ENCODE assay signal across 17 cellular contexts in genomic region chrX:13219990-13220764, GRCh38.
DNase-seq lines count a peak whose midpoint lies in the region; ATAC-seq, FAIRE-seq and TF ChIP-seq lines count a peak whose summit lies in the region.
"Had no signal": no experiment of that assay in that cellular context is flagged by ENCODE, and none has a peak within 500 bp of the region (broad histone marks: within the 10 kb centered on the region; RNA-seq: fewer than 3 reads in every experiment).

No MANE protein-coding gene starts in this region.

- no peak overlapping the region for H2BK20ac ChIP-seq in H9 (ENCODE audit: low read depth, low read length, poor library complexity, severe bottlenecking)

- no peaks in the 10 kb centered on the region for H3K27me3 Mint-ChIP-seq in brain
- H3K27me3 Mint-ChIP-seq in H9 (ENCODE audit: low read depth): peaks cover 2% of the 10 kb centered on the region; the same call in 1 of the 2 replicates
- H3K27me3 Mint-ChIP-seq: activated T-helper 17 cell treated with anti-CD3 and anti-CD28 coated beads, Interleukin-2, amount 50 U/mL, for 72 hours had no signal

- H3K27ac Mint-ChIP-seq in brain (peak overlapping the region in 4 of 5 experiments; percentile 72 to 87 (median 82)), H9 (peak overlapping the region in 1 of 3 experiments; percentile 67; a peak in 1 of 7 replicates)
- H3K27ac Mint-ChIP-seq: activated T-helper 17 cell treated with anti-CD3 and anti-CD28 coated beads, Interleukin-2, amount 50 U/mL, for 72 hours had no signal

- DNase-seq in A549 (ENCODE audit: low read depth in 1 of 2, low spot score in 1 of 2) (peak in 1 of 2 experiments; percentile 28), kidney glomerular epithelial cell (lab: John Stamatoyannopoulos, UW) (peak; percentile 45), sigmoid colon (no peak), uterus (no peak), H9 (no peak)
- DNase-seq: anterior cingulate cortex; CD8-positive, alpha-beta memory T cell; right lobe of liver; stimulated activated CD4-positive, alpha-beta T cell treated with anti-CD3 and anti-CD28 coated beads, Interleukin-4, amount 100 ng/mL, for 24 hours; T-helper 1 cell; transverse colon had no signal

- H3K27ac ChIP-seq in A549 (peak overlapping the region; percentile 44 to 68; a peak in 5 of 6 replicates), OCI-LY1 (ENCODE audit: low read depth, low read length, poor library complexity, severe bottlenecking) (peak overlapping the region; percentile 68), sigmoid colon (peak overlapping the region in 1 of 4 donors; percentile 6), uterus (no peak overlapping the region), H9 (ENCODE audit: insufficient read length, low read depth, low read length) (no peak overlapping the region)
- H3K27ac ChIP-seq: right lobe of liver had no signal

- no peak overlapping the region for H2BK12ac ChIP-seq in H9 (ENCODE audit: insufficient read length, low read depth, low read length)

- no peak overlapping the region for H4K5ac ChIP-seq in H9 (ENCODE audit: insufficient read length, low read depth, low read length)

- H3K9me3 Mint-ChIP-seq in brain: peaks cover 0 to 5% (median 0%) of the 10 kb centered on the region in 5 experiments
- H3K9me3 Mint-ChIP-seq in H9: peaks cover 58 to 67% of the 10 kb centered on the region in 2 experiments
- H3K9me3 Mint-ChIP-seq: activated T-helper 17 cell treated with anti-CD3 and anti-CD28 coated beads, Interleukin-2, amount 50 U/mL, for 72 hours; CD8-positive, alpha-beta memory T cell had no signal

- TF ChIP-seq EP300 in A549 (IDR thresholded peaks at IDR 0.05) (no peak), sigmoid colon (IDR thresholded peaks at IDR 0.05) (no peak)

- no peak overlapping the region for H2AFZ ChIP-seq in OCI-LY1 (ENCODE audit: low read length)
- no peak overlapping the region for H2AFZ ChIP-seq in H9 (ENCODE audit: low read length)

- no peak overlapping the region for H2AK5ac ChIP-seq in H9 (ENCODE audit: insufficient read length, low read length)

- POLR2A ChIA-PET in A549 (lab: Yijun Ruan, JAX): interaction anchor here (0.9 kb wide), 1 partner anchor 242 kb away, joined by 3 read pairs; no protein-coding TSS in a partner anchor

- no peak overlapping the region for H4K8ac ChIP-seq in H9 (replicated peaks; ENCODE audit: insufficient read length, low read depth, low read length)

- peaks cover 69% of the 10 kb centered on the region for H3K4me1 Mint-ChIP-seq in brain
- H3K4me1 Mint-ChIP-seq in H9: peaks cover 36 to 38% of the 10 kb centered on the region in 2 experiments
- H3K4me1 Mint-ChIP-seq: activated T-helper 17 cell treated with anti-CD3 and anti-CD28 coated beads, Interleukin-2, amount 50 U/mL, for 72 hours had no signal

- no peak for TF ChIP-seq RAD21 in A549 (conservative IDR thresholded peaks at IDR 0.05 in 1 of 2, IDR thresholded peaks at IDR 0.05 in 1 of 2)

- H2BK120ac ChIP-seq in H9 (ENCODE audit: low read depth, low read length, poor library complexity, severe bottlenecking): no peak overlapping the region

- no peak overlapping the region for H3K18ac ChIP-seq in H9 (ENCODE audit: insufficient read length, low read depth, low read length)

- H3T11ph ChIP-seq in H9 (ENCODE audit: low read length): no peak overlapping the region

- H3K4me3 ChIP-seq in A549 (no peak overlapping the region), OCI-LY1 (ENCODE audit: low read depth, low read length, poor library complexity, severe bottlenecking) (peak overlapping the region; percentile 49), sigmoid colon (no peak overlapping the region), uterus (no peak overlapping the region)
- H3K4me3 ChIP-seq: right lobe of liver, transverse colon had no signal

- H2BK5ac ChIP-seq in H9 (ENCODE audit: insufficient read length, low read length): no peak overlapping the region

- peak overlapping the region; percentile 37 for H3K4me2 ChIP-seq in A549
- H3K4me2 ChIP-seq in OCI-LY1 (ENCODE audit: low read length): peak overlapping the region; percentile 86
- no peak overlapping the region for H3K4me2 ChIP-seq in H9 (ENCODE audit: insufficient read depth, insufficient read length, low read length)

- ATAC-seq in A549 (peak in 1 of 2 experiments; percentile 27; a peak in 2 of 6 replicates), GM18502 (IDR thresholded peaks at IDR 0.05; ENCODE audit: poor library complexity, unreplicated experiment) (no peak)

- H3K56ac ChIP-seq in H9 (ENCODE audit: insufficient read length, low read depth, low read length): no peak overlapping the region

- H3K4me1 ChIP-seq in A549 (peaks cover 45% of the 10 kb centered on the region), OCI-LY1 (ENCODE audit: insufficient read depth, low read length, severe bottlenecking) (peaks cover 29% of the 10 kb centered on the region), sigmoid colon (peaks cover 0 to 4% (median 2%) of the 10 kb centered on the region in 4 donors), uterus (no peaks in the 10 kb centered on the region), H9 (ENCODE audit: insufficient read depth, low read length) (peaks cover 11% of the 10 kb centered on the region; the same call in 1 of the 2 replicates)

- no peaks in the 10 kb centered on the region for H3K23me2 ChIP-seq in H9 (ENCODE audit: insufficient read length, low read depth, low read length, poor library complexity, severe bottlenecking)

- 41% methylated on average over 2 of the region's 2 CpGs for WGBS in A549 (ENCODE audit: missing lambda C conversion rate)
- WGBS in sigmoid colon, 2 donors: 14 to 56% methylated on average over 2 of the region's 2 CpGs
- WGBS in H9 (ENCODE audit: extremely low coverage, insufficient read length, low lambda C conversion rate): no CpG with 5 or more reads among the region's 2 CpGs

- no peak overlapping the region for H2BK15ac ChIP-seq in H9 (ENCODE audit: low read depth, low read length)

- TF ChIP-seq CTCF in A549 (IDR thresholded peaks at IDR 0.05): no peak
- TF ChIP-seq CTCF in OCI-LY1 (IDR thresholded peaks at IDR 0.05; ENCODE audit: low read length): no peak
- no peak for TF ChIP-seq CTCF in brain (conservative IDR thresholded peaks at IDR 0.05)
- no peak for TF ChIP-seq CTCF in sigmoid colon (IDR thresholded peaks at IDR 0.05)
- TF ChIP-seq CTCF in uterus (IDR thresholded peaks at IDR 0.05): no peak
- TF ChIP-seq CTCF in H9 (conservative IDR thresholded peaks at IDR 0.05): no peak

- H3K79me2 ChIP-seq in OCI-LY1 (ENCODE audit: insufficient read depth, low read length) (no peaks in the 10 kb centered on the region), H9 (ENCODE audit: insufficient read depth, low read length) (no peaks in the 10 kb centered on the region)

- peak overlapping the region in 2 of 5 experiments; percentile 41 to 63 for H3K4me3 Mint-ChIP-seq in brain
- no peak overlapping the region for H3K4me3 Mint-ChIP-seq in H9
- H3K4me3 Mint-ChIP-seq: activated T-helper 17 cell treated with anti-CD3 and anti-CD28 coated beads, Interleukin-2, amount 50 U/mL, for 72 hours; CD8-positive, alpha-beta memory T cell; neural crest cell had no signal

- H3K9ac ChIP-seq in OCI-LY1 (ENCODE audit: low read length) (peak overlapping the region; percentile 63), H9 (ENCODE audit: extremely low read depth, insufficient read length, low read length) (no peak overlapping the region)

- H3K9me3 ChIP-seq in A549 (no peaks in the 10 kb centered on the region), OCI-LY1 (ENCODE audit: low read length) (no peaks in the 10 kb centered on the region), sigmoid colon (no peaks in the 10 kb centered on the region), uterus (no peaks in the 10 kb centered on the region), H9 (ENCODE audit: control insufficient read depth, low read depth, low read length) (peaks cover 6% of the 10 kb centered on the region)
- H3K9me3 ChIP-seq: right lobe of liver, transverse colon had no signal

- H4K20me1 ChIP-seq in OCI-LY1 (ENCODE audit: insufficient read depth, low read length) (no peaks in the 10 kb centered on the region), H9 (ENCODE audit: control insufficient read depth, insufficient read depth, insufficient read length) (no peaks in the 10 kb centered on the region)

- intact Hi-C loops in sigmoid colon (cut with DNase I): no loop called here
- intact Hi-C loops in uterus (cut with DNase I; ENCODE audit: low total_unique reads): no loop called here

- H3K14ac ChIP-seq in H9 (ENCODE audit: insufficient read depth, low read length): no peak overlapping the region

- H3K36me3 ChIP-seq in OCI-LY1 (ENCODE audit: insufficient read depth, low read length) (no peaks in the 10 kb centered on the region), sigmoid colon (no peaks in the 10 kb centered on the region), uterus (no peaks in the 10 kb centered on the region)
- H3K36me3 ChIP-seq: right lobe of liver, transverse colon had no signal

- H3K36me3 Mint-ChIP-seq in brain (no peaks in the 10 kb centered on the region), H9 (ENCODE audit: insufficient read depth in 1 of 3, low read depth in 3 of 3) (peaks cover 0 to 5% (median 0%) of the 10 kb centered on the region in 3 experiments; a peak in 5 of 7 replicates)

- CTCF ChIA-PET in A549 (lab: Yijun Ruan, JAX): interaction anchor here (2.0 kb wide), 1 partner anchor 268 kb away, joined by 5 read pairs; no protein-coding TSS in a partner anchor

- no peaks in the 10 kb centered on the region for H3K9me2 ChIP-seq in OCI-LY1 (ENCODE audit: low read depth, low read length)

- TF ChIP-seq POLR2A in A549 (IDR thresholded peaks at IDR 0.05; ENCODE audit: low read length) (no peak), sigmoid colon (IDR thresholded peaks at IDR 0.05) (no peak), uterus (IDR thresholded peaks at IDR 0.05) (no peak)

- H4K91ac ChIP-seq in H9 (ENCODE audit: insufficient read length, low read depth, low read length): no peak overlapping the region

- H3K79me1 ChIP-seq in H9 (ENCODE audit: insufficient read depth, low read depth, low read length, poor library complexity, severe bottlenecking): no peaks in the 10 kb centered on the region

- no peak overlapping the region for H3K4ac ChIP-seq in H9 (ENCODE audit: low read depth, low read length)

- H3K23ac ChIP-seq in H9 (ENCODE audit: insufficient read length, low read depth, low read length): no peak overlapping the region

- H3F3A ChIP-seq in OCI-LY1 (ENCODE audit: insufficient read depth, low read length): no peaks in the 10 kb centered on the region

- no peaks in the 10 kb centered on the region for H3K27me3 ChIP-seq in OCI-LY1 (ENCODE audit: insufficient read depth, low read length)
- H3K27me3 ChIP-seq in sigmoid colon: no peaks in the 10 kb centered on the region
- H3K27me3 ChIP-seq in uterus: no peaks in the 10 kb centered on the region
- no peaks in the 10 kb centered on the region for H3K27me3 ChIP-seq in H9 (ENCODE audit: insufficient read depth, low read length)
- H3K27me3 ChIP-seq: right lobe of liver, transverse colon had no signal

- FAIRE-seq in A549 (lab: Jason Lieb, UNC): peak; percentile 61
- FAIRE-seq: A204.1 had no signal

TF ChIP-seq in A549, 52 proteins besides CTCF, POLR2A, EP300 and RAD21 (continues in another document):
- TF ChIP-seq GATA3 (IDR thresholded peaks at IDR 0.05; ENCODE audit: borderline replicate concordance): no peak
- TF ChIP-seq FOSL2 (IDR thresholded peaks at IDR 0.05): no peak
- no peak for TF ChIP-seq FOSL2 (CRISPR knock-in tag; IDR thresholded peaks at IDR 0.05)
- TF ChIP-seq ZC3H11A (IDR thresholded peaks at IDR 0.05): no peak

Comparison
In these comparisons a context has a peak if more than half of its experiments do, and no peak if none do; other contexts are left out.
1. H3K27ac ChIP-seq: peak in A549 (2 of 2) and OCI-LY1 (single experiment); none in uterus (0 of 2) and H9 (single experiment).